In the genomic region with DNA sequence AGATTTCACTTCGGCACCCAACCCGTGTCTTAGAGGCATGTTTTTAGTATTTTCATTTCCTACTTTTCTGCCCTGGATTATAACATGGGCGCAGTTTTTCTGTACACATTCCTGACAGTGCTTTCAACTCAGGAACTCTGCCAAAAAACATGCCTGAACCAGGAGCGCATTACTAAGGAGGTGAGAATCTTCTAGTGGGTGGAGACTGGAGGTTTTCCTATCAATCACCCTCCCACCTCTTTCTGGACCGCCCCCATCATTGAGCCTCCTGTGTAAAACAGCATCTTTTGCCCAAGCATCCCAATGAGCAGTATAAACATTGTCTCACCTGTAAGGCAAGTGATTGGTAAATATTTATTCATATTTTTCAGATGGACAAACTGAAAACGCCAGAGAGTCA, we compare ENCODE assay signal across 11 cellular contexts. TPM values are rescaled to one million over a fixed set of nuclear protein-coding genes. Genes with fewer than 3 reads are reported as not detected.
DNase-seq lines count a peak whose midpoint lies in the region; TF ChIP-seq lines count a peak whose summit lies in the region.
"Had no signal": no experiment of that assay in that cellular context is flagged by ENCODE, and none has a peak within 500 bp of the region (broad histone marks: within the 10 kb centered on the region; RNA-seq: fewer than 3 reads in every experiment).

No MANE protein-coding gene starts in this region.

- peak overlapping the region; percentile 12 for H3K27ac ChIP-seq in left ventricle myocardium inferior (replicated peaks)
- peak overlapping the region in 1 of 2 donors; percentile 12 for H3K27ac ChIP-seq in right atrium auricular region
- H3K27ac ChIP-seq in VCaP = peak overlapping the region; percentile 51
- H3K27ac ChIP-seq in uterus = no peak overlapping the region
- H3K27ac ChIP-seq: BLaER1 treated with 17β-estradiol and CSF1 and Interleukin-3, amounts not matched to agents 10 nM and 100 nM had no signal

- no peaks in the 10 kb centered on the region for H3K27me3 ChIP-seq in left ventricle myocardium inferior (ENCODE audit: low read depth)
- H3K27me3 ChIP-seq in right atrium auricular region = no peaks in the 10 kb centered on the region
- H3K27me3 ChIP-seq in uterus = no peaks in the 10 kb centered on the region
- H3K27me3 ChIP-seq: BLaER1 treated with 17β-estradiol and CSF1 and Interleukin-3, amounts not matched to agents 10 nM and 100 nM had no signal

- TF ChIP-seq POLR2A in uterus (IDR thresholded peaks at IDR 0.05) = no peak

- DNase-seq in left ventricle myocardium inferior (no peak), right atrium auricular region (ENCODE audit: low spot score) (no peak), glomerular visceral epithelial cell (ENCODE audit: extremely low spot score) (peak; percentile 49), ureter (ENCODE audit: low spot score) (peak; percentile 58), NCI-H524 (lab: John Stamatoyannopoulos, UW) (no peak), uterus (no peak), cerebellar nuclear complex (lab: John Stamatoyannopoulos, UW) (no peak)
- DNase-seq: effector CD4-positive, alpha-beta T cell; kidney had no signal

- peaks cover 36% of the 10 kb centered on the region for H3K4me1 ChIP-seq in left ventricle myocardium inferior
- peaks cover 0 to 28% of the 10 kb centered on the region in 2 donors for H3K4me1 ChIP-seq in right atrium auricular region
- H3K4me1 ChIP-seq in uterus = no peaks in the 10 kb centered on the region

- TF ChIP-seq CTCF in left ventricle myocardium inferior (IDR thresholded peaks at IDR 0.05; ENCODE audit: borderline replicate concordance) (no peak), right atrium auricular region (IDR thresholded peaks at IDR 0.05) (no peak), VCaP (conservative IDR thresholded peaks at IDR 0.05) (no peak), uterus (IDR thresholded peaks at IDR 0.05) (no peak)

- no peaks in the 10 kb centered on the region for H3K9me3 ChIP-seq in left ventricle myocardium inferior (replicated peaks)
- no peaks in the 10 kb centered on the region for H3K9me3 ChIP-seq in right atrium auricular region
- H3K9me3 ChIP-seq in uterus = no peaks in the 10 kb centered on the region

- intact Hi-C loops in left ventricle myocardium inferior (cut with micrococcal nuclease) (no loop called here), uterus (cut with DNase I; ENCODE audit: low total_unique reads) (no loop called here)

- H3K4me3 ChIP-seq in left ventricle myocardium inferior = no peak overlapping the region
- H3K4me3 ChIP-seq in right atrium auricular region = no peak overlapping the region
- H3K4me3 ChIP-seq in uterus = no peak overlapping the region
- H3K4me3 ChIP-seq: BLaER1 treated with 17β-estradiol and CSF1 and Interleukin-3, amounts not matched to agents 10 nM and 100 nM had no signal

- H3K36me3 ChIP-seq in left ventricle myocardium inferior (peaks cover 70% of the 10 kb centered on the region), right atrium auricular region (peaks cover 25% of the 10 kb centered on the region), uterus (no peaks in the 10 kb centered on the region)

RNA-seq across cellular contexts. Expression of gene STK17A, which starts 53.2 kb away (rescaled TPM):
- total RNA-seq in left ventricle myocardium inferior (32.3 TPM), right atrium auricular region (10 to 100 TPM; 15.6 to 25.9 TPM), ureter (7.7 TPM), uterus (10 to 100 TPM in 2 of 4 donors, 1 to 10 TPM in 2; 2.3 to 25.2 (median 7.5) TPM)

Comparison
In these comparisons a context has a peak if more than half of its experiments do, and no peak if none do; other contexts are left out.
1. DNase-seq: peak in glomerular visceral epithelial cell (single experiment) and ureter (single experiment); none in left ventricle myocardium inferior (single experiment), right atrium auricular region (single experiment), NCI-H524 (0 of 2), uterus (0 of 2) and cerebellar nuclear complex (0 of 2).
2. H3K27ac ChIP-seq: peak in left ventricle myocardium inferior (single experiment) and VCaP (single experiment); none in uterus (0 of 2).